ENCODE assay signal across 25 cellular contexts in genomic region chr5:172574845-172575170, GRCh38.
DNase-seq lines count a peak whose midpoint lies in the region; ATAC-seq and TF ChIP-seq lines count a peak whose summit lies in the region.
"Had no signal": no experiment of that assay in that cellular context is flagged by ENCODE, and none has a peak within 500 bp of the region (broad histone marks: within the 10 kb centered on the region; RNA-seq: fewer than 3 reads in every experiment).

No MANE protein-coding gene starts in this region.

- no peak overlapping the region for H3K9ac ChIP-seq in neural progenitor cell

- no peaks in the 10 kb centered on the region for H3K9me3 Mint-ChIP-seq in neural progenitor cell
- H3K9me3 Mint-ChIP-seq: activated T-cell treated with anti-CD3 and anti-CD28 coated beads, Interleukin-2, amount 50 U/mL, for 4 hours; neural crest cell; T-helper 1 cell treated with Interleukin-12 subunit alpha and Interleukin-12 subunit beta and Interleukin-4 antibody, amounts not matched to agents 30 μg/mL and 1 μg/mL, for 36 hours had no signal

- DNase-seq in heart right ventricle (no peak), left cardiac atrium (no peak), left ventricle myocardium superior (no peak), neural progenitor cell (ENCODE audit: low spot score) (no peak), pons (ENCODE audit: low spot score) (no peak), DMS53 treated with DMSO at 0.1 percent for 48 hours (lab: John Stamatoyannopoulos, UW; ENCODE audit: unreplicated experiment) (no peak)
- DNase-seq in activated T-cell treated with anti-CD3 and anti-CD28 coated beads, Interleukin-2, amount 50 U/mL, for 48 hours, result no peak
- DNase-seq: activated CD4-positive, alpha-beta T cell treated with anti-CD3 and anti-CD28 coated beads for 36 hours; activated CD8-positive, alpha-beta memory T cell treated with anti-CD3 and anti-CD28 coated beads for 24 hours; activated naive CD4-positive, alpha-beta T cell treated with Interleukin-2 at 50 U/mL for 16 hours; activated T-cell treated with anti-CD3 and anti-CD28 coated beads, Interleukin-2, amount 50 U/mL, for 4 hours; amniotic stem cell; COR-L47; NCI-H2107; NCI-H510A treated with DMSO at 0.1 percent for 48 hours; NK-92 treated with Interleukin-12 subunit alpha and Interleukin-12 subunit beta, amount 100 ng/mL, for 24 hours; upper lobe of left lung had no signal

- H3K4me3 ChIP-seq in heart right ventricle, result no peak overlapping the region
- no peak overlapping the region for H3K4me3 ChIP-seq in neural progenitor cell
- H3K4me3 ChIP-seq: Peyer's patch, prostate gland, SJSA1, skin epidermis, upper lobe of left lung had no signal

- H3K36me3 ChIP-seq in heart right ventricle (no peaks in the 10 kb centered on the region), neural progenitor cell (no peaks in the 10 kb centered on the region)
- H3K36me3 ChIP-seq: Peyer's patch, prostate gland, SJSA1, upper lobe of left lung had no signal

- H3K9me3 ChIP-seq in heart right ventricle (peaks cover 0 to 4% (median 0%) of the 10 kb centered on the region in 11 donors), neural progenitor cell (ENCODE audit: low read depth) (no peaks in the 10 kb centered on the region)
- H3K9me3 ChIP-seq: Peyer's patch, prostate gland, SJSA1, upper lobe of left lung had no signal

- peaks cover 37% of the 10 kb centered on the region for H3F3A ChIP-seq in neural progenitor cell (ENCODE audit: low read depth)

- peak overlapping the region; percentile 85 for H3K27ac Mint-ChIP-seq in neural progenitor cell
- H3K27ac Mint-ChIP-seq: activated CD4-positive, alpha-beta T cell treated with anti-CD3 and anti-CD28 coated beads for 36 hours; T-helper 1 cell treated with Interleukin-12 subunit alpha and Interleukin-12 subunit beta and Interleukin-4 antibody, amounts not matched to agents 30 μg/mL and 1 μg/mL, for 36 hours had no signal

- no peaks in the 10 kb centered on the region for H4K20me1 ChIP-seq in neural progenitor cell (ENCODE audit: low read depth)

- no peaks in the 10 kb centered on the region for H3K27me3 ChIP-seq in heart right ventricle
- H3K27me3 ChIP-seq in neural progenitor cell, result no peaks in the 10 kb centered on the region
- H3K27me3 ChIP-seq: Peyer's patch, SJSA1, upper lobe of left lung had no signal

- TF ChIP-seq CTCF in heart right ventricle (IDR thresholded peaks at IDR 0.05) (no peak), neural progenitor cell (IDR thresholded peaks at IDR 0.05) (no peak)

- H3K36me3 Mint-ChIP-seq in neural progenitor cell, result no peaks in the 10 kb centered on the region

- H2AFZ ChIP-seq in neural progenitor cell (replicated peaks), result peak overlapping the region; percentile 93

- 53 to 62% methylated on average over 3 of the region's 3 CpGs for WGBS in heart right ventricle, 2 donors

- H3K27ac ChIP-seq in heart right ventricle (peak overlapping the region in 6 of 10 donors; percentile 10 to 56 (median 49)), neural progenitor cell (peak overlapping the region; percentile 65)
- H3K27ac ChIP-seq: Peyer's patch, prostate gland, SJSA1, upper lobe of left lung had no signal

- peaks cover 59% of the 10 kb centered on the region for H3K4me1 Mint-ChIP-seq in neural progenitor cell
- H3K4me1 Mint-ChIP-seq: activated CD4-positive, alpha-beta T cell treated with anti-CD3 and anti-CD28 coated beads for 36 hours had no signal

- peaks cover 10% of the 10 kb centered on the region for H3K27me3 Mint-ChIP-seq in neural progenitor cell (ENCODE audit: insufficient read depth, low read depth)
- H3K27me3 Mint-ChIP-seq: activated CD4-positive, alpha-beta T cell treated with anti-CD3 and anti-CD28 coated beads for 36 hours had no signal

- H3K4me1 ChIP-seq in heart right ventricle (peaks cover 8 to 58% (median 26%) of the 10 kb centered on the region in 9 donors), neural progenitor cell (peaks cover 47% of the 10 kb centered on the region)
- H3K4me1 ChIP-seq: prostate gland, SJSA1 had no signal

- H3K79me2 ChIP-seq in neural progenitor cell (ENCODE audit: low read depth), result no peaks in the 10 kb centered on the region

- peak overlapping the region; percentile 3 for H3K4me3 Mint-ChIP-seq in neural progenitor cell
- H3K4me3 Mint-ChIP-seq: activated CD4-positive, alpha-beta T cell treated with anti-CD3 and anti-CD28 coated beads for 36 hours; activated T-cell treated with anti-CD3 and anti-CD28 coated beads, Interleukin-2, amount 50 U/mL, for 4 hours; neural crest cell; T-helper 1 cell treated with Interleukin-12 subunit alpha and Interleukin-12 subunit beta and Interleukin-4 antibody, amounts not matched to agents 30 μg/mL and 1 μg/mL, for 36 hours had no signal

- ATAC-seq in heart right ventricle (peak in 5 of 8 donors; percentile 2 to 51 (median 30)), left cardiac atrium (no peak), left ventricle myocardium superior (peak; percentile 7), GM21825 (IDR thresholded peaks at IDR 0.05; ENCODE audit: unreplicated experiment) (no peak)
- ATAC-seq: activated CD4-positive, alpha-beta T cell treated with anti-CD3 and anti-CD28 coated beads for 36 hours; activated T-cell treated with anti-CD3 and anti-CD28 coated beads, Interleukin-2, amount 50 U/mL, for 4 hours; left lobe of liver had no signal

- intact Hi-C loops in heart right ventricle (cut with DNase I), result loop anchor here in 1 of 10 donors (5.0 kb wide), 1 partner anchor 68 kb away; no protein-coding TSS in a partner anchor
- intact Hi-C loops in left cardiac atrium (cut with DNase I), result no loop called here
- intact Hi-C loops in left ventricle myocardium superior (cut with micrococcal nuclease), result no loop called here

- H3K4me2 ChIP-seq in neural progenitor cell, result peak overlapping the region; percentile 19

Comparison
In these comparisons a context has a peak if more than half of its experiments do, and no peak if none do; other contexts are left out.
1. ATAC-seq: peak in heart right ventricle (5 of 8) and left ventricle myocardium superior (single experiment); none in left cardiac atrium (0 of 2) and GM21825 (single experiment).